17 cellular contexts compared by ENCODE assay signal in the genomic region with DNA sequence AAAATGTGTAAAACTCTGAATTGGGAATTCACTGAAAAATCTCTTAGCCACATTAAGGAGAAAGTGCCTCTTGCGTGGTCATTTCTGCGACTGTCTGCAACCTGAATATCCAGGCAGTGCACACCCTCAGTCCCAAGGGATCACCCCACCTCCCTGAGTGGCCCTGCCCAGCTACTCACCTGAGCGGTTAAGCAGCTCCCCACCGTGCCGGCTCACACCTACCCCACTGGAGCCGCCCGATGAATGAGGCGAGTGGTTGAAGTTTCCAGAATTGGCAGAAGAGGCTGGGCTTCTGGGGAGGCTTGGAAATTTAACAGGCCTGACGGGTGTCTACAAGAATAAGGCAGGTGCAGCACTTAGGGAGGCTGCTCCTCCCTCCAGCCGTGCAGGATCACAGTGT.
"Had no signal": no experiment of that assay in that cellular context is flagged by ENCODE, and none has a peak within 500 bp of the region (broad histone marks: within the 10 kb centered on the region; RNA-seq: fewer than 3 reads in every experiment).

No MANE protein-coding gene starts in this region.

- DNase-seq: dermis blood vessel endothelial cell; dorsolateral prefrontal cortex; effector CD4-positive, alpha-beta T cell; effector memory CD4-positive, alpha-beta T cell; foreskin keratinocyte; heart right ventricle; hippocampal formation; left cardiac atrium; left lung; left ventricle myocardium superior; lower lobe of right lung; mesenchymal stem cell; midbrain had no signal

- H3K27me3 ChIP-seq: dorsolateral prefrontal cortex, esophagus muscularis mucosa, foreskin keratinocyte, gastroesophageal sphincter, heart right ventricle, left lung had no signal

- ATAC-seq: foreskin keratinocyte; gastroesophageal sphincter; heart right ventricle; left cardiac atrium; left lung; left ventricle myocardium superior; lower lobe of right lung; naive thymus-derived CD4-positive, alpha-beta T cell had no signal

- H3K27ac ChIP-seq: coronary artery, dorsolateral prefrontal cortex, esophagus muscularis mucosa, foreskin keratinocyte, gastroesophageal sphincter, heart right ventricle, left lung, lower lobe of right lung had no signal

- H3K4me1 ChIP-seq: esophagus muscularis mucosa, foreskin keratinocyte, gastroesophageal sphincter, heart right ventricle, left lung, lower lobe of right lung had no signal

- H3K4me3 ChIP-seq: coronary artery, dorsolateral prefrontal cortex, esophagus muscularis mucosa, gastroesophageal sphincter, heart right ventricle, left lung, lower lobe of right lung had no signal

- H3K9me3 ChIP-seq: esophagus muscularis mucosa, gastroesophageal sphincter, heart right ventricle, left lung, lower lobe of right lung had no signal
